ENCODE assay signal across 19 cellular contexts in the genomic region with DNA sequence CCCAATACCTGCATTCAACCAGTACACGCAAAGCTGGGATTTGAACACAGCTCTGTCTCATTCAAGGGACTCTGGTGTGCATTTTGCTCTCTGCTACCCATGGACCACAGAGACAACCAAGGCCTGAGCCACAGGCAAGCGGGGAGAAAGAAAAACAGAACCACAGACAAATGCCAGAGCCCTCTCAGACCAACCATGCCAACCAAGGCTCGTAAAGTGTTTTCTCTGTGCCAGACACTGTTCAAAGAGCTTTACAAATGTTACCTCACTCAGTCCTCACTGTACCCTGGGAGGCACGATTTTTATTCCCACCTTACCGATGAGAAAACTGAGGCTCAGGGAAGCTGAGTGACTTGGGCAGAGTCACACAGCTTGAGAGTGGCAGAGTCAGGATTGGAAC. TPM values are rescaled to one million over a fixed set of nuclear protein-coding genes. Genes with fewer than 3 reads are reported as not detected.
"Had no signal": no experiment of that assay in that cellular context is flagged by ENCODE, and none has a peak within 500 bp of the region (broad histone marks: within the 10 kb centered on the region; RNA-seq: fewer than 3 reads in every experiment).

No MANE protein-coding gene starts in this region.

- DNase-seq: activated CD4-positive, alpha-beta memory T cell treated with anti-CD3 and anti-CD28 coated beads for 36 hours; activated CD4-positive, alpha-beta T cell treated with anti-CD3 and anti-CD28 coated beads for 48 hours; activated naive CD4-positive, alpha-beta T cell treated with anti-CD3 and anti-CD28 coated beads, Interleukin-2, amount 50 U/mL, for 16 hours; activated naive CD8-positive, alpha-beta T cell treated with anti-CD3 and anti-CD28 coated beads, Interleukin-2, amount 50 U/mL, for 24 hours; activated T-cell treated with anti-CD3 and anti-CD28 coated beads, Interleukin-2, amount 50 U/mL, for 48 hours; erythroblast; foreskin melanocyte; glutamatergic neuron; hippocampal formation; naive thymus-derived CD4-positive, alpha-beta T cell; stimulated activated CD4-positive, alpha-beta T cell treated with anti-CD3 and anti-CD28 coated beads, Interleukin-12 subunit alpha, Interleukin-12 subunit beta, amount 100 ng/mL, for 4 hours; stimulated activated CD4-positive, alpha-beta T cell treated with anti-CD3 and anti-CD28 coated beads, Interleukin-4, amount 100 ng/mL, for 4 hours; stimulated activated naive CD8-positive, alpha-beta T cell treated with anti-CD3 and anti-CD28 coated beads, Interleukin-15, Interleukin-2, amounts not matched to agents 100 U/mL and 50 U/mL, for 24 hours had no signal

- H3K36me3 Mint-ChIP-seq: activated CD4-positive, alpha-beta memory T cell treated with anti-CD3 and anti-CD28 coated beads for 36 hours; memory B cell; naive thymus-derived CD4-positive, alpha-beta T cell had no signal

- H3K36me3 ChIP-seq: cardiac muscle cell, right atrium auricular region, tibial nerve, uterus had no signal

- ATAC-seq: activated naive CD8-positive, alpha-beta T cell treated with anti-CD3 and anti-CD28 coated beads, Interleukin-2, amount 50 U/mL, for 24 hours; naive thymus-derived CD4-positive, alpha-beta T cell; stimulated activated naive CD8-positive, alpha-beta T cell treated with anti-CD3 and anti-CD28 coated beads, Interleukin-15, Interleukin-2, amounts not matched to agents 100 U/mL and 50 U/mL, for 24 hours had no signal

- H3K4me3 ChIP-seq: cardiac muscle cell, right atrium auricular region, tibial nerve, uterus had no signal

- H3K27ac Mint-ChIP-seq: activated CD4-positive, alpha-beta memory T cell treated with anti-CD3 and anti-CD28 coated beads for 36 hours; activated naive CD8-positive, alpha-beta T cell treated with anti-CD3 and anti-CD28 coated beads, Interleukin-2, amount 50 U/mL, for 24 hours; memory B cell; naive thymus-derived CD4-positive, alpha-beta T cell; T-helper 1 cell treated with Interleukin-12 subunit alpha and Interleukin-12 subunit beta and Interleukin-4 antibody, amounts not matched to agents 30 μg/mL and 1 μg/mL, for 36 hours had no signal

- H3K4me1 Mint-ChIP-seq: activated naive CD8-positive, alpha-beta T cell treated with anti-CD3 and anti-CD28 coated beads, Interleukin-2, amount 50 U/mL, for 24 hours; memory B cell; naive thymus-derived CD4-positive, alpha-beta T cell had no signal

- H3K27ac ChIP-seq: cardiac muscle cell, right atrium auricular region, tibial nerve, uterus had no signal

- H3K9me3 ChIP-seq: right atrium auricular region, tibial nerve, uterus had no signal

- H3K27me3 ChIP-seq: right atrium auricular region, tibial nerve, uterus had no signal

- H3K4me3 Mint-ChIP-seq: activated CD4-positive, alpha-beta memory T cell treated with anti-CD3 and anti-CD28 coated beads for 36 hours; activated naive CD8-positive, alpha-beta T cell treated with anti-CD3 and anti-CD28 coated beads, Interleukin-2, amount 50 U/mL, for 24 hours; memory B cell; naive thymus-derived CD4-positive, alpha-beta T cell; T-helper 1 cell treated with Interleukin-12 subunit alpha and Interleukin-12 subunit beta and Interleukin-4 antibody, amounts not matched to agents 30 μg/mL and 1 μg/mL, for 36 hours had no signal

- H3K9me3 Mint-ChIP-seq: activated CD4-positive, alpha-beta memory T cell treated with anti-CD3 and anti-CD28 coated beads for 36 hours; activated naive CD8-positive, alpha-beta T cell treated with anti-CD3 and anti-CD28 coated beads, Interleukin-2, amount 50 U/mL, for 24 hours; T-helper 1 cell treated with Interleukin-12 subunit alpha and Interleukin-12 subunit beta and Interleukin-4 antibody, amounts not matched to agents 30 μg/mL and 1 μg/mL, for 36 hours had no signal

RNA-seq across cellular contexts. Expression of gene EML1, which starts 32.4 kb away (rescaled TPM):
- total RNA-seq: naive thymus-derived CD4-positive, alpha-beta T cell had no signal
